Comparison of ENCODE assay signal across 9 cellular contexts in the genomic region with DNA sequence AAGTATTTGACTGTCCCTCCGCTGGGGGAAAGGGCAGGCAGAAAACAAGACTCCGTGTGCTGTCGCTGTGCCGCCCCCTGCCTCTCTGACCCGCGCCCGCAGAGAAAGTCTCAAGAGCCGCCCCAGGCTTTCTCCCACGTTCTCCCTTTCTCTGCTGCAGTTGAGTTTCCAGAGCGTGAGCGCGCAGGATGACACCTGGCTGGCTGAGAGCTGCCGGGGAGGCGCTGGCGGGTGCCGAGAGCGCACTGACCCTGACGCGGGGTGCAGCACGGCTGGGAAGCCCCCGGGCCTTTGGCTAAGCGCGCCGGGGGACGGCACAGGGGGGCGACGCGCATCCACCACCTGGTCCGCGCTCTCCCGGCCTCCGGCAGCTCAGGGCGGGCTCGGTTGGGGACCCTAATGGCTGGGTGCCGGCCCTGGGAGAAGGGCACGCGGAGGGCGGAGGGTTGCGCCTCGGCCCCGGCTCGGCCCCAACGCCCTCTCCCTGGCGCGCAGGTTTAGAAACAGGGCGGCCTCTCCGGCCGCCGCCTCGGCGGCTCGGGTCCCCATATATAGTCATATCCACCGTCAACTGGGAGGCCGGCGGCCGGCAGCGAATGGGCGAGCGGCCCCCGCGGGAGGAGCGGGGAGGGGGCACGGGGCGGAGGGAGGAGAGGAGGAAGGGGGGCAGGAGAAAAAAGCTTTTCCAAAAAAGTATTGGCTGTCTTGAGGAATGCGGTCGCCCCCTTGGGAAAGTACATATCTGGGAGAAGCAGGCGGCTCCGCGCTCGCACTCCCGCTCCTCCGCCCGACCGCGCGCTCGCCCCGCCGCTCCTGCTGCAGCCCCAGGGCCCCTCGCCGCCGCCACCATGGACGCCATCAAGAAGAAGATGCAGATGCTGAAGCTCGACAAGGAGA. TPM values are rescaled to one million over a fixed set of nuclear protein-coding genes. Genes with fewer than 3 reads are reported as not detected.
A peak's percentile ranks its signal among the peaks of the same experiment; 100 is the strongest.
DNase-seq lines count a peak whose midpoint lies in the region; ATAC-seq, FAIRE-seq and TF ChIP-seq lines count a peak whose summit lies in the region.
"Had no signal": no experiment of that assay in that cellular context is flagged by ENCODE, and none has a peak within 500 bp of the region (broad histone marks: within the 10 kb centered on the region; RNA-seq: fewer than 3 reads in every experiment).

TPM1 (plus strand) TSS at position 766 of the 897 bp plus-strand sequence; CDS start at position 849, 83 bp downstream.

- H3K9me3 ChIP-seq in Peyer's patch: no peaks in the 10 kb centered on the region
- H3K9me3 ChIP-seq in keratinocyte (ENCODE audit: control insufficient read depth, low read depth, low read length): peaks cover 3% of the 10 kb centered on the region
- no peaks in the 10 kb centered on the region for H3K9me3 ChIP-seq in skeletal muscle tissue (ENCODE audit: control insufficient read depth in 3 of 3, low read length in 3 of 3)

- peak within 1 kb of the TSS; percentile 84 for H3K4me2 ChIP-seq in keratinocyte (ENCODE audit: control insufficient read depth, extremely low read depth, insufficient read depth, low read depth, low read length)

- H3K9me1 ChIP-seq in keratinocyte (ENCODE audit: control insufficient read depth, extremely low read depth, insufficient read depth, low read length): no peaks in the 10 kb centered on the region

- H3K27ac ChIP-seq in Peyer's patch (peak within 1 kb of the TSS; percentile 59 to 96 (median 71)), keratinocyte (ENCODE audit: control insufficient read depth, insufficient read depth, low read length) (peak within 1 kb of the TSS; percentile 50), skeletal muscle tissue (ENCODE audit: low read depth, low read length) (peak within 1 kb of the TSS; percentile 94)

- peak within 1 kb of the TSS; percentile 66 for H2AFZ ChIP-seq in keratinocyte (ENCODE audit: control insufficient read depth, low read length)

- TF ChIP-seq CTCF in Peyer's patch (IDR thresholded peaks at IDR 0.05): no peak
- peak in 2 of 3 experiments; percentile 0 to 4 for TF ChIP-seq CTCF in keratinocyte (optimal IDR thresholded peaks at IDR 0.05 in 1 of 3, IDR thresholded peaks at IDR 0.05 in 1 of 3, conservative IDR thresholded peaks at IDR 0.05 in 1 of 3; ENCODE audit: extremely low read depth in 1 of 3, insufficient read depth in 2 of 3, low read length in 3 of 3)

- DNase-seq in activated CD8-positive, alpha-beta memory T cell treated with anti-CD3 and anti-CD28 coated beads for 24 hours: peak; percentile 61
- DNase-seq in activated CD8-positive, alpha-beta memory T cell treated with anti-CD3 and anti-CD28 coated beads, Interleukin-2, amount 50 U/mL, for 4 hours: no peak
- DNase-seq in Peyer's patch: peak in 2 of 3 donors; percentile 74 to 76
- DNase-seq in cerebellum (ENCODE audit: low spot score): peak; percentile 77
- DNase-seq in keratinocyte (ENCODE audit: low read depth, low spot score): no peak
- DNase-seq in medulla oblongata (ENCODE audit: extremely low spot score): no peak

- H3K79me2 ChIP-seq in keratinocyte (ENCODE audit: control insufficient read depth, insufficient read depth, low read length): peaks cover 27% of the 10 kb centered on the region

- FAIRE-seq in keratinocyte (lab: Jason Lieb, UNC): no peak
- FAIRE-seq: endometrium had no signal

- ATAC-seq in GM19395 (IDR thresholded peaks at IDR 0.05; ENCODE audit: unreplicated experiment): no peak

- H3K9ac ChIP-seq in keratinocyte (ENCODE audit: control insufficient read depth, extremely low read depth, insufficient read depth, low read length) (peak within 1 kb of the TSS; percentile 63), skeletal muscle tissue (ENCODE audit: low read depth in 1 of 3, low read length in 3 of 3) (peak within 1 kb of the TSS; percentile 80 to 95 (median 89))

- peak within 1 kb of the TSS; percentile 44 to 97 (median 52) for H3K4me3 ChIP-seq in Peyer's patch
- peak within 1 kb of the TSS; percentile 74 to 87 (median 84) for H3K4me3 ChIP-seq in keratinocyte (ENCODE audit: control insufficient read depth in 2 of 3, extremely low read depth in 1 of 3, insufficient read depth in 2 of 3, low read depth in 1 of 3, low read length in 3 of 3)
- peak within 1 kb of the TSS; percentile 79 to 94 (median 83) for H3K4me3 ChIP-seq in skeletal muscle tissue (ENCODE audit: low read length in 3 of 3)

- peak in 1 of 2 donors; percentile 29 for TF ChIP-seq POLR2A in Peyer's patch (IDR thresholded peaks at IDR 0.05)

- dilution Hi-C loops in keratinocyte (cut with MboI; ENCODE audit: extremely low pct_ligation_motif_present, low sequenced_read_pairs): loop anchor here (25.0 kb wide), 1 partner anchor 280 kb away; no protein-coding TSS in a partner anchor

- H3K36me3 ChIP-seq in Peyer's patch: no peaks in the 10 kb centered on the region
- H3K36me3 ChIP-seq in keratinocyte (ENCODE audit: control insufficient read depth in 2 of 2, extremely low read depth in 1 of 2, insufficient read depth in 2 of 2, low read length in 2 of 2): peaks cover 0 to 5% of the 10 kb centered on the region in 2 experiments
- peaks cover 4 to 17% (median 6%) of the 10 kb centered on the region in 3 donors for H3K36me3 ChIP-seq in skeletal muscle tissue (ENCODE audit: control insufficient read depth in 3 of 3, insufficient read depth in 3 of 3, low read length in 3 of 3)

- H3K4me1 ChIP-seq in Peyer's patch (peaks cover 0 to 25% (median 4%) of the 10 kb centered on the region in 4 donors), keratinocyte (ENCODE audit: control insufficient read depth, extremely low read depth, insufficient read depth, low read length) (peaks cover 75% of the 10 kb centered on the region), skeletal muscle tissue (ENCODE audit: control insufficient read depth in 3 of 3, insufficient read depth in 3 of 3, low read length in 3 of 3) (peaks cover 23 to 45% (median 33%) of the 10 kb centered on the region in 3 donors)

- no peaks in the 10 kb centered on the region for H4K20me1 ChIP-seq in keratinocyte (ENCODE audit: control insufficient read depth, extremely low read depth, insufficient read depth, low read length)

- H3K27me3 ChIP-seq in Peyer's patch (no peaks in the 10 kb centered on the region), keratinocyte (ENCODE audit: control insufficient read depth, extremely low read depth, insufficient read depth, low read length) (no peaks in the 10 kb centered on the region), skeletal muscle tissue (ENCODE audit: control insufficient read depth in 3 of 3, insufficient read depth in 3 of 3, low read length in 3 of 3) (peaks cover 0 to 14% (median 9%) of the 10 kb centered on the region in 3 donors)

RNA-seq across cellular contexts. Expression of gene TPM1, which starts in this region (rescaled TPM):
- total RNA-seq in Peyer's patch (100 to 1,000 TPM; 555 to 997 (median 617) TPM), cerebellum (119 TPM), skeletal muscle tissue (4,149 TPM)
- 348 to 381 TPM (median 370 TPM) in 3 replicates for polyA plus RNA-seq in keratinocyte
- 470 TPM for polyA plus RNA-seq in keratinocyte (2011; ENCODE audit: low read depth)
- polyA plus RNA-seq in keratinocyte (2011; cell fraction: cytosol; rRNA removed): 448 and 582 TPM in 2 replicates
- 562 and 605 TPM in 2 replicates for polyA plus RNA-seq in keratinocyte (2011; cell fraction: nucleus; rRNA removed)
- 162 and 249 TPM in 2 replicates for polyA plus RNA-seq in keratinocyte (2012; ENCODE audit: low replicate concordance)
- 94.6 to 233 TPM (median 200 TPM) in 3 replicates for polyA minus RNA-seq in keratinocyte
- polyA minus RNA-seq in keratinocyte (2011; cell fraction: cytosol; rRNA and poly(A)+ RNA removed): 239 TPM
- polyA minus RNA-seq in keratinocyte (2011; cell fraction: nucleus; rRNA and poly(A)+ RNA removed): 234 and 444 TPM in 2 replicates

Comparison
In these comparisons a context has a peak if more than half of its experiments do, and no peak if none do; other contexts are left out.
1. DNase-seq: peak in activated CD8-positive, alpha-beta memory T cell treated with anti-CD3 and anti-CD28 coated beads for 24 hours (single experiment), Peyer's patch (2 of 3) and cerebellum (single experiment); none in activated CD8-positive, alpha-beta memory T cell treated with anti-CD3 and anti-CD28 coated beads, Interleukin-2, amount 50 U/mL, for 4 hours (single experiment), keratinocyte (single experiment) and medulla oblongata (single experiment).
2. CTCF ChIP-seq: peak in keratinocyte (2 of 3); none in Peyer's patch (0 of 6).
3. Peak in every context shown above with its lines, with median percentiles within 50 percentile points of each other: H3K27ac ChIP-seq and H3K4me3 ChIP-seq.